ENCODE assay signal across 27 cellular contexts in genomic region chr6:31884528-31885035, GRCh38. TPM values are rescaled to one million over a fixed set of nuclear protein-coding genes. Genes with fewer than 3 reads are reported as not detected.
DNase-seq lines count a peak whose midpoint lies in the region; ATAC-seq and TF ChIP-seq lines count a peak whose summit lies in the region.
"Had no signal": no experiment of that assay in that cellular context is flagged by ENCODE, and none has a peak within 500 bp of the region (broad histone marks: within the 10 kb centered on the region; RNA-seq: fewer than 3 reads in every experiment).

No MANE protein-coding gene starts in this region.

- H3K56ac ChIP-seq in IMR-90 (ENCODE audit: extremely low read depth, insufficient read depth, low read length) = no peak overlapping the region

- no peaks in the 10 kb centered on the region for H3K79me1 ChIP-seq in IMR-90 (ENCODE audit: low read depth in 1 of 2, low read length in 2 of 2)
- H3K79me1 ChIP-seq in neuronal stem cell (ENCODE audit: low read depth, low read length) = peaks cover 11% of the 10 kb centered on the region

- H3K4ac ChIP-seq in IMR-90 (ENCODE audit: low read depth, low read length) (no peak overlapping the region), neuronal stem cell (ENCODE audit: low read length) (no peak overlapping the region)

- H2BK12ac ChIP-seq in neuronal stem cell (ENCODE audit: low read length) = no peak overlapping the region

- no peak overlapping the region for H2BK20ac ChIP-seq in IMR-90 (ENCODE audit: low read depth, low read length)

- H3K36me3 Mint-ChIP-seq in WTC11 = peaks cover 76% of the 10 kb centered on the region
- H3K36me3 Mint-ChIP-seq in chondrocyte (ENCODE audit: low read depth) = peaks cover 36% of the 10 kb centered on the region

- dilution Hi-C loops in IMR-90 (cut with HindIII; ENCODE audit: low sequenced_read_pairs, unreplicated experiment) = no loop called here

- in situ Hi-C loops in IMR-90 (cut with MboI; ENCODE audit: low sequenced_read_pairs) = no loop called here

- no peak overlapping the region for H3K27ac Mint-ChIP-seq in WTC11
- no peak overlapping the region for H3K27ac Mint-ChIP-seq in chondrocyte (ENCODE audit: unreplicated experiment)
- H3K27ac Mint-ChIP-seq: CD14-positive monocyte; CD4-positive, alpha-beta memory T cell; CD4-positive, CD25-positive, alpha-beta regulatory T cell; CD8-positive, alpha-beta memory T cell had no signal

- intact Hi-C loops in right cardiac atrium (cut with DNase I) = no loop called here
- intact Hi-C loops in Right ventricle myocardium inferior (cut with DNase I) = no loop called here
- intact Hi-C loops in IMR-90 (cut with micrococcal nuclease) = no loop called here

- H3K4me1 ChIP-seq in right cardiac atrium (ENCODE audit: control insufficient read depth, insufficient read depth, low read length) = no peaks in the 10 kb centered on the region
- H3K4me1 ChIP-seq in IMR-90 (ENCODE audit: control insufficient read depth, insufficient read depth, low read length) = no peaks in the 10 kb centered on the region
- no peaks in the 10 kb centered on the region for H3K4me1 ChIP-seq in neuronal stem cell (ENCODE audit: control insufficient read depth in 2 of 2, insufficient read depth in 1 of 2, low read depth in 1 of 2, low read length in 2 of 2)
- H3K4me1 ChIP-seq: BLaER1 had no signal

- H3K9me3 ChIP-seq in right cardiac atrium (ENCODE audit: control insufficient read depth, low read length) (no peaks in the 10 kb centered on the region), IMR-90 (ENCODE audit: control insufficient read depth, insufficient read depth, low read length) (no peaks in the 10 kb centered on the region), neuronal stem cell (replicated peaks in 1 of 2; ENCODE audit: control insufficient read depth in 2 of 2, insufficient read depth in 1 of 2, low read depth in 1 of 2, low read length in 2 of 2) (peaks cover 0 to 2% of the 10 kb centered on the region in 2 donors)
- H3K9me3 ChIP-seq: BE2C, BLaER1 had no signal

- no peak overlapping the region for H3K4me2 ChIP-seq in IMR-90 (ENCODE audit: low read depth, low read length)
- no peak overlapping the region for H3K4me2 ChIP-seq in neuronal stem cell (ENCODE audit: insufficient read depth, low read length, poor library complexity, severe bottlenecking)
- H3K4me2 ChIP-seq: BLaER1 had no signal

- CTCF ChIA-PET in IMR-90 (lab: Yijun Ruan, JAX) (no interaction called here), WTC11 (lab: Charles Lee) (no interaction called here)

- ATAC-seq in right cardiac atrium (no peak), Right ventricle myocardium inferior (no peak), IMR-90 (ENCODE audit: low read depth) (no peak), WTC11 (no peak), GM19324 (IDR thresholded peaks at IDR 0.05; ENCODE audit: low FRiP score, unreplicated experiment) (no peak)

- no TSS peak for BruUV-seq in IMR-90 (replicated peaks; lab: Mats Ljungman, UMichigan)

- peaks cover 2% of the 10 kb centered on the region; the same call in 1 of the 2 replicates for H4K20me1 ChIP-seq in IMR-90 (ENCODE audit: insufficient read depth, low read length)

- no peaks in the 10 kb centered on the region for H3K27me3 Mint-ChIP-seq in WTC11 (ENCODE audit: low read depth)
- H3K27me3 Mint-ChIP-seq in chondrocyte (ENCODE audit: low read depth) = no peaks in the 10 kb centered on the region
- H3K27me3 Mint-ChIP-seq: CD4-positive, alpha-beta memory T cell; CD4-positive, CD25-positive, alpha-beta regulatory T cell; CD8-positive, alpha-beta memory T cell had no signal

- 0 out of 2 replicates have a peak, but pooled peaks cover 2% of the 10 kb centered on the region for H3K9me1 ChIP-seq in IMR-90 (ENCODE audit: insufficient read depth, low read length)

- H3K27me3 ChIP-seq in right cardiac atrium (ENCODE audit: control insufficient read depth, insufficient read depth) (no peaks in the 10 kb centered on the region), IMR-90 (ENCODE audit: control insufficient read depth, insufficient read depth, low read length) (no peaks in the 10 kb centered on the region), neuronal stem cell (ENCODE audit: control insufficient read depth in 3 of 3, insufficient read depth in 3 of 3, low read depth in 1 of 3, low read length in 3 of 3) (no peaks in the 10 kb centered on the region)
- H3K27me3 ChIP-seq: BE2C, BLaER1 had no signal

- H3K9me3 Mint-ChIP-seq in WTC11 = no peaks in the 10 kb centered on the region
- no peaks in the 10 kb centered on the region for H3K9me3 Mint-ChIP-seq in chondrocyte (ENCODE audit: low read depth)
- H3K9me3 Mint-ChIP-seq: CD4-positive, CD25-positive, alpha-beta regulatory T cell; CD8-positive, alpha-beta memory T cell had no signal

- H3K14ac ChIP-seq in IMR-90 (replicated peaks; ENCODE audit: low read depth, low read length) (no peak overlapping the region), neuronal stem cell (ENCODE audit: low read length) (no peak overlapping the region)

- H3K4me1 Mint-ChIP-seq in WTC11 = no peaks in the 10 kb centered on the region
- no peaks in the 10 kb centered on the region for H3K4me1 Mint-ChIP-seq in chondrocyte (ENCODE audit: low read depth)

- peak overlapping the region; percentile 76 for H2AK9ac ChIP-seq in IMR-90 (replicated peaks; ENCODE audit: low read depth, low read length, poor library complexity)

- DNase-seq in right cardiac atrium (peak in 2 of 3 donors; percentile 27 to 39), Right ventricle myocardium inferior (ENCODE audit: missing footprints) (no peak), IMR-90 (no peak), WTC11 (ENCODE audit: low spot score) (no peak), neuronal stem cell (ENCODE audit: low spot score) (no peak), NCI-H226 (no peak), chondrocyte (ENCODE audit: low spot score) (no peak)
- DNase-seq: 8988T; ACHN; BE2C; C1 segment of cervical spinal cord; CD4-positive, alpha-beta memory T cell; CD4-positive, CD25-positive, alpha-beta regulatory T cell; CD8-positive, alpha-beta memory T cell; COR-L47; DMS 273 treated with DMSO at 0.1 percent for 48 hours; DMS153; DMS53; DMS79; DND-41; EL; GDM1 had no signal

- no peak overlapping the region for H3K9ac ChIP-seq in IMR-90 (ENCODE audit: low read depth, low read length)
- peak overlapping the region; percentile 60 for H3K9ac ChIP-seq in neuronal stem cell (ENCODE audit: low read depth, low read length, poor library complexity)
- H3K9ac ChIP-seq: BLaER1 had no signal

- H2BK15ac ChIP-seq in IMR-90 (ENCODE audit: low read depth, low read length) (no peak overlapping the region), neuronal stem cell (ENCODE audit: low read length) (no peak overlapping the region)

- H2AFZ ChIP-seq in IMR-90 (replicated peaks; ENCODE audit: low read length, poor library complexity) = no peak overlapping the region
- H2AFZ ChIP-seq in neuronal stem cell (ENCODE audit: low read length) = no peak overlapping the region

- no peak overlapping the region for H3K4me3 Mint-ChIP-seq in WTC11
- no peak overlapping the region for H3K4me3 Mint-ChIP-seq in chondrocyte (ENCODE audit: unreplicated experiment)
- H3K4me3 Mint-ChIP-seq: CD14-positive monocyte; CD4-positive, alpha-beta memory T cell; CD4-positive, CD25-positive, alpha-beta regulatory T cell; CD8-positive, alpha-beta memory T cell had no signal

- H3K27ac ChIP-seq in right cardiac atrium (ENCODE audit: low read length) (no peak overlapping the region), IMR-90 (ENCODE audit: insufficient read depth, low read length) (no peak overlapping the region), neuronal stem cell (replicated peaks; ENCODE audit: low read length) (no peak overlapping the region)
- H3K27ac ChIP-seq: BLaER1 had no signal

- H2AK5ac ChIP-seq in IMR-90 (ENCODE audit: low read depth, low read length) (no peak overlapping the region), neuronal stem cell (ENCODE audit: low read depth, low read length) (no peak overlapping the region)

- H2BK5ac ChIP-seq in IMR-90 (ENCODE audit: low read depth, low read length, poor library complexity, severe bottlenecking) (no peak overlapping the region), neuronal stem cell (ENCODE audit: low read length) (no peak overlapping the region)

- no peak for TF ChIP-seq POLR2A in IMR-90 (IDR thresholded peaks at IDR 0.05; ENCODE audit: low read depth, low read length)

- 94% methylated on average over 22 of the region's 22 CpGs for WGBS in right cardiac atrium
- WGBS in IMR-90 (ENCODE audit: extremely low coverage in 2 of 2, insufficient read length in 1 of 2), 2 experiments = 92% methylated on average over 2 of the region's 22 CpGs; no CpG with 5 or more reads in 1 of the 2 experiments
- no CpG with 5 or more reads among the region's 22 CpGs for WGBS in neuronal stem cell (ENCODE audit: extremely low coverage in 2 of 2, insufficient read length in 2 of 2, insufficient replicate concordance in 1 of 2), 2 donors

- H3K23ac ChIP-seq in IMR-90 (ENCODE audit: low read depth, low read length) = no peak overlapping the region
- peak overlapping the region; percentile 65 for H3K23ac ChIP-seq in neuronal stem cell (ENCODE audit: low read depth, low read length, poor library complexity)

- H4K8ac ChIP-seq in IMR-90 (ENCODE audit: low read depth in 2 of 2, low read length in 2 of 2) (no peak overlapping the region), neuronal stem cell (ENCODE audit: low read depth, low read length) (no peak overlapping the region)

- H3K18ac ChIP-seq in IMR-90 (ENCODE audit: low read depth, low read length) = no peak overlapping the region
- H3K18ac ChIP-seq in neuronal stem cell (ENCODE audit: low read length) = no peak overlapping the region

- H2BK120ac ChIP-seq in IMR-90 (ENCODE audit: low read depth, low read length) (no peak overlapping the region), neuronal stem cell (ENCODE audit: low read depth, low read length) (no peak overlapping the region)

- TF ChIP-seq RAD21 in IMR-90 (IDR thresholded peaks at IDR 0.05; ENCODE audit: low read length) = no peak

- H4K91ac ChIP-seq in IMR-90 (ENCODE audit: insufficient read depth, low read depth, low read length) (no peak overlapping the region), neuronal stem cell (ENCODE audit: low read depth, low read length, poor library complexity) (peak overlapping the region; percentile 53)

- POLR2A ChIA-PET in IMR-90 (lab: Charles Lee; ENCODE audit: unreplicated experiment) = no interaction called here
- POLR2A ChIA-PET in WTC11 (lab: Charles Lee) = no interaction called here

- TF ChIP-seq CTCF in IMR-90 (conservative IDR thresholded peaks at IDR 0.05; ENCODE audit: low read depth, low read length) (no peak), WTC11 (IDR thresholded peaks at IDR 0.05) (no peak), chondrocyte (IDR thresholded peaks at IDR 0.05) (no peak)

- H4K5ac ChIP-seq in IMR-90 (ENCODE audit: low read depth, low read length) = no peak overlapping the region

- peaks cover 84% of the 10 kb centered on the region for H3K36me3 ChIP-seq in IMR-90 (ENCODE audit: control insufficient read depth, insufficient read depth, low read length)
- H3K36me3 ChIP-seq in neuronal stem cell (replicated peaks in 1 of 2; ENCODE audit: control insufficient read depth in 2 of 2, insufficient read depth in 2 of 2, low read length in 2 of 2) = peaks cover 86 to 96% of the 10 kb centered on the region in 2 donors

- no peak overlapping the region for H3K4me3 ChIP-seq in right cardiac atrium (ENCODE audit: low read length)
- H3K4me3 ChIP-seq in IMR-90 (ENCODE audit: insufficient read depth, low read depth, low read length) = no peak overlapping the region
- H3K4me3 ChIP-seq in neuronal stem cell (ENCODE audit: low read length in 2 of 2) = no peak overlapping the region
- H3K4me3 ChIP-seq: BLaER1 had no signal

RNA-seq across cellular contexts. Expression of gene SLC44A4, which starts 5.8 kb away (rescaled TPM):
- not detected for total RNA-seq in right cardiac atrium
- polyA plus RNA-seq in right cardiac atrium = 0.05 TPM
- total RNA-seq in Right ventricle myocardium inferior = not detected
- 0.36 TPM in 1 of 2 replicates, not detected in the other for total RNA-seq in IMR-90 (2012; rRNA removed)
- polyA plus RNA-seq in IMR-90 (2012; rRNA removed) = 0.14 and 0.19 TPM in 2 replicates
- polyA plus RNA-seq in IMR-90 (2012; cell fraction: cytosol; rRNA removed) = 0.26 and 0.84 TPM in 2 replicates
- 0.23 and 0.28 TPM in 2 replicates for polyA plus RNA-seq in IMR-90 (2012; cell fraction: nucleus; rRNA removed; ENCODE audit: low replicate concordance)
- 3.1 to 3.5 TPM (median 3.5 TPM) in 3 replicates for total RNA-seq in WTC11 (2021)
- 1.4 TPM for polyA plus RNA-seq in neuronal stem cell (2013, experiment 1 of 2)
- 1.4 TPM for polyA plus RNA-seq in neuronal stem cell (2013, experiment 2 of 2)
- not detected in 3 replicates for total RNA-seq in chondrocyte
- total RNA-seq: A673; CD4-positive, alpha-beta memory T cell; CD8-positive, alpha-beta memory T cell; Daoy had no signal
- polyA plus RNA-seq: CD4-positive, CD25-positive, alpha-beta regulatory T cell; CD8-positive, alpha-beta memory T cell had no signal

RNA-seq across cellular contexts. Expression of gene EHMT2, which starts 12.9 kb away (rescaled TPM):
- total RNA-seq in right cardiac atrium (10 to 100 TPM; 13.5 to 24.0 (median 20.0) TPM), Right ventricle myocardium inferior (16.8 TPM), IMR-90 (2012; rRNA removed) (36.4 and 38.0 TPM in 2 replicates), WTC11 (2021) (137 to 169 TPM (median 168 TPM) in 3 replicates), chondrocyte (37.7 to 53.0 TPM (median 40.0 TPM) in 3 replicates)
- polyA plus RNA-seq in right cardiac atrium (15.7 TPM), IMR-90 (2012; rRNA removed) (47.7 and 51.2 TPM in 2 replicates)
- polyA plus RNA-seq in IMR-90 (2012; cell fraction: cytosol; rRNA removed) = 31.6 and 49.6 TPM in 2 replicates
- polyA plus RNA-seq in IMR-90 (2012; cell fraction: nucleus; rRNA removed; ENCODE audit: low replicate concordance) = 155 and 310 TPM in 2 replicates
- polyA plus RNA-seq in neuronal stem cell (2013, experiment 1 of 2) = 119 TPM
- 117 TPM for polyA plus RNA-seq in neuronal stem cell (2013, experiment 2 of 2)

RNA-seq across cellular contexts. Expression of gene ZBTB12, which starts 17.3 kb away (rescaled TPM):
- 1 to 10 TPM; 1.6 to 5.0 (median 3.4) TPM for total RNA-seq in right cardiac atrium
- 2.4 TPM for polyA plus RNA-seq in right cardiac atrium
- 3.2 TPM for total RNA-seq in Right ventricle myocardium inferior
- 2.0 and 2.5 TPM in 2 replicates for total RNA-seq in IMR-90 (2012; rRNA removed)
- polyA plus RNA-seq in IMR-90 (2012; rRNA removed) = 8.1 and 8.5 TPM in 2 replicates
- 2.5 and 4.5 TPM in 2 replicates for polyA plus RNA-seq in IMR-90 (2012; cell fraction: cytosol; rRNA removed)
- 2.0 and 2.9 TPM in 2 replicates for polyA plus RNA-seq in IMR-90 (2012; cell fraction: nucleus; rRNA removed; ENCODE audit: low replicate concordance)
- total RNA-seq in WTC11 (2021) = 24.0 to 46.2 TPM (median 44.1 TPM) in 3 replicates
- polyA plus RNA-seq in neuronal stem cell (2013, experiment 1 of 2) = 26.7 TPM
- polyA plus RNA-seq in neuronal stem cell (2013, experiment 2 of 2) = 26.3 TPM
- 6.3 to 7.6 TPM (median 6.7 TPM) in 3 replicates for total RNA-seq in chondrocyte
- polyA plus RNA-seq: CD14-positive monocyte; CD4-positive, alpha-beta memory T cell; CD4-positive, CD25-positive, alpha-beta regulatory T cell; CD8-positive, alpha-beta memory T cell had no signal

RNA-seq across cellular contexts. Expression of gene NEU1, which starts 22.0 kb away (rescaled TPM):
- total RNA-seq in right cardiac atrium (10 to 100 TPM; 18.5 to 28.2 (median 22.7) TPM), Right ventricle myocardium inferior (25.6 TPM), IMR-90 (2012; rRNA removed) (23.6 and 28.5 TPM in 2 replicates), WTC11 (2021) (42.6 to 44.8 TPM (median 42.8 TPM) in 3 replicates), chondrocyte (63.8 to 67.5 TPM (median 64.2 TPM) in 3 replicates)
- polyA plus RNA-seq in right cardiac atrium (26.0 TPM), IMR-90 (2012; rRNA removed) (36.2 and 37.3 TPM in 2 replicates)
- polyA plus RNA-seq in IMR-90 (2012; cell fraction: cytosol; rRNA removed) = 32.0 and 40.9 TPM in 2 replicates
- 19.7 and 24.8 TPM in 2 replicates for polyA plus RNA-seq in IMR-90 (2012; cell fraction: nucleus; rRNA removed; ENCODE audit: low replicate concordance)
- 34.6 TPM for polyA plus RNA-seq in neuronal stem cell (2013, experiment 1 of 2)
- polyA plus RNA-seq in neuronal stem cell (2013, experiment 2 of 2) = 36.0 TPM

RNA-seq across cellular contexts. Expression of gene C2, which starts 42.9 kb away (rescaled TPM):
- 10 to 100 TPM; 10.9 to 19.8 (median 12.0) TPM for total RNA-seq in right cardiac atrium
- 3.0 TPM for polyA plus RNA-seq in right cardiac atrium
- total RNA-seq in Right ventricle myocardium inferior = 8.9 TPM
- total RNA-seq in IMR-90 (2012; rRNA removed) = under 0.01 and 0.18 TPM in 2 replicates
- 0.19 and 0.26 TPM in 2 replicates for polyA plus RNA-seq in IMR-90 (2012; rRNA removed)
- polyA plus RNA-seq in IMR-90 (2012; cell fraction: cytosol; rRNA removed) = 0.33 and 0.40 TPM in 2 replicates
- 0.30 and 0.69 TPM in 2 replicates for polyA plus RNA-seq in IMR-90 (2012; cell fraction: nucleus; rRNA removed; ENCODE audit: low replicate concordance)
- 1.3 TPM in 3 replicates for total RNA-seq in WTC11 (2021)
- polyA plus RNA-seq in neuronal stem cell (2013, experiment 1 of 2) = 1.3 TPM
- polyA plus RNA-seq in neuronal stem cell (2013, experiment 2 of 2) = 1.00 TPM
- 0.52 to 1.5 TPM (median 0.56 TPM) in 3 replicates for total RNA-seq in chondrocyte
- polyA plus RNA-seq: CD4-positive, alpha-beta memory T cell; CD8-positive, alpha-beta memory T cell had no signal

Comparison
In these comparisons a context has a peak if more than half of its experiments do, and no peak if none do; other contexts are left out.
1. DNase-seq: peak in right cardiac atrium (2 of 3); none in Right ventricle myocardium inferior (single experiment), IMR-90 (single experiment), WTC11 (single experiment), neuronal stem cell (single experiment), NCI-H226 (single experiment) and chondrocyte (single experiment).